ENCODE assay signal across 8 cellular contexts in genomic region chr3:36907911-36908646, GRCh38. TPM values are rescaled to one million over a fixed set of nuclear protein-coding genes. Genes with fewer than 3 reads are reported as not detected.
DNase-seq lines count a peak whose midpoint lies in the region; ATAC-seq and TF ChIP-seq lines count a peak whose summit lies in the region.

No MANE protein-coding gene starts in this region.

- H3K4me1 ChIP-seq in DND-41 (ENCODE audit: insufficient read depth, low read length) (peaks cover 77% of the 10 kb centered on the region), mesendoderm (ENCODE audit: control insufficient read depth, low read depth, low read length) (peaks cover 5% of the 10 kb centered on the region)

- no peak overlapping the region for H2AK5ac ChIP-seq in mesendoderm (ENCODE audit: low read length)

- H3K9ac ChIP-seq in DND-41 (ENCODE audit: low read depth, low read length) (peak overlapping the region; percentile 65), mesendoderm (ENCODE audit: low read length) (no peak overlapping the region)

- peak; percentile 80 for DNase-seq in DND-41
- peak; percentile 58 for DNase-seq in SW480 (ENCODE audit: low spot score)
- DNase-seq in activated naive CD8-positive, alpha-beta T cell treated with anti-CD3 and anti-CD28 coated beads, Interleukin-2, amount 50 U/mL, for 24 hours = peak; percentile 71
- DNase-seq in left ventricle myocardium superior = peak; percentile 56
- peak; percentile 70 for DNase-seq in stimulated activated CD4-positive, alpha-beta T cell treated with anti-CD3 and anti-CD28 coated beads, Interleukin-15, amount 100 ng/mL, for 24 hours
- DNase-seq in NCI-H1092 (lab: John Stamatoyannopoulos, UW) = no peak
- no peak for DNase-seq in mesendoderm

- H2BK15ac ChIP-seq in mesendoderm (replicated peaks; ENCODE audit: low read depth) = no peak overlapping the region

- WGBS in mesendoderm (ENCODE audit: extremely low coverage, insufficient coverage, low lambda C conversion rate) = no CpG with 5 or more reads among the region's 15 CpGs

- H3K27me3 Mint-ChIP-seq in activated naive CD8-positive, alpha-beta T cell treated with anti-CD3 and anti-CD28 coated beads, Interleukin-2, amount 50 U/mL, for 24 hours = no peaks in the 10 kb centered on the region

- intact Hi-C loops in left ventricle myocardium superior (cut with micrococcal nuclease) = no loop called here

- H4K8ac ChIP-seq in mesendoderm (ENCODE audit: low read depth, low read length) = no peak overlapping the region

- TF ChIP-seq CTCF in DND-41 (IDR thresholded peaks at IDR 0.05; ENCODE audit: borderline replicate concordance, extremely low read depth, low read length, poor library complexity, severe bottlenecking) = no peak

- H3K4me1 Mint-ChIP-seq in activated naive CD8-positive, alpha-beta T cell treated with anti-CD3 and anti-CD28 coated beads, Interleukin-2, amount 50 U/mL, for 24 hours = peaks cover 72% of the 10 kb centered on the region

- no peaks in the 10 kb centered on the region for H3K79me1 ChIP-seq in mesendoderm (ENCODE audit: low read length)

- H3K27ac ChIP-seq in DND-41 (ENCODE audit: low read length) (peak overlapping the region; percentile 92), mesendoderm (ENCODE audit: low read depth, low read length) (no peak overlapping the region)

- peak overlapping the region; percentile 60 to 72 for H3K4me3 ChIP-seq in DND-41 (ENCODE audit: low read depth in 1 of 2, low read length in 2 of 2)
- H3K4me3 ChIP-seq in mesendoderm (ENCODE audit: low read length) = no peak overlapping the region

- peak overlapping the region; percentile 64 for H3K4me2 ChIP-seq in DND-41 (ENCODE audit: insufficient read depth, low read length)
- H3K4me2 ChIP-seq in mesendoderm (ENCODE audit: low read length) = no peak overlapping the region

- H3K27me3 ChIP-seq in DND-41 (ENCODE audit: insufficient read depth, low read length, poor library complexity) (no peaks in the 10 kb centered on the region), mesendoderm (ENCODE audit: insufficient read depth, low read length, poor library complexity) (no peaks in the 10 kb centered on the region)

- H3K36me3 ChIP-seq in DND-41 (ENCODE audit: insufficient read depth, low read length) = peaks cover 4% of the 10 kb centered on the region
- H3K36me3 ChIP-seq in mesendoderm (ENCODE audit: control insufficient read depth, insufficient read depth, low read length) = no peaks in the 10 kb centered on the region

- peak overlapping the region; percentile 95 for H3K4me3 Mint-ChIP-seq in activated naive CD8-positive, alpha-beta T cell treated with anti-CD3 and anti-CD28 coated beads, Interleukin-2, amount 50 U/mL, for 24 hours

- H3K27ac Mint-ChIP-seq in activated naive CD8-positive, alpha-beta T cell treated with anti-CD3 and anti-CD28 coated beads, Interleukin-2, amount 50 U/mL, for 24 hours = peak overlapping the region; percentile 92

- no peak overlapping the region for H3K18ac ChIP-seq in mesendoderm (ENCODE audit: low read length)

- H3K4ac ChIP-seq in mesendoderm (ENCODE audit: low read depth, low read length) = no peak overlapping the region

- ATAC-seq in DND-41 (ENCODE audit: insufficient read depth, low read depth) = peak; percentile 67
- ATAC-seq in HG03064 (IDR thresholded peaks at IDR 0.05; ENCODE audit: low read depth, unreplicated experiment) = peak; percentile 32
- ATAC-seq in activated naive CD8-positive, alpha-beta T cell treated with anti-CD3 and anti-CD28 coated beads, Interleukin-2, amount 50 U/mL, for 24 hours = peak; percentile 62
- ATAC-seq in left ventricle myocardium superior = peak; percentile 73

- H4K5ac ChIP-seq in mesendoderm (ENCODE audit: low read length) = no peak overlapping the region

- no peak overlapping the region for H3K56ac ChIP-seq in mesendoderm (ENCODE audit: low read length)

- no peak overlapping the region for H2BK5ac ChIP-seq in mesendoderm (ENCODE audit: low read length)

- H3K9me3 Mint-ChIP-seq in activated naive CD8-positive, alpha-beta T cell treated with anti-CD3 and anti-CD28 coated beads, Interleukin-2, amount 50 U/mL, for 24 hours = no peaks in the 10 kb centered on the region

- H2AFZ ChIP-seq in DND-41 (ENCODE audit: low read depth, low read length) = peak overlapping the region; percentile 81

- peaks cover 23% of the 10 kb centered on the region for H3K79me2 ChIP-seq in DND-41 (ENCODE audit: insufficient read depth, low read length)
- H3K79me2 ChIP-seq in mesendoderm (ENCODE audit: control insufficient read depth, insufficient read depth, low read length) = no peaks in the 10 kb centered on the region

- no peaks in the 10 kb centered on the region for H3K36me3 Mint-ChIP-seq in activated naive CD8-positive, alpha-beta T cell treated with anti-CD3 and anti-CD28 coated beads, Interleukin-2, amount 50 U/mL, for 24 hours (ENCODE audit: low read depth)

- H2BK120ac ChIP-seq in mesendoderm (ENCODE audit: low read depth, low read length) = no peak overlapping the region

- H3K23ac ChIP-seq in mesendoderm (ENCODE audit: low read length) = no peak overlapping the region

- H4K20me1 ChIP-seq in DND-41 (ENCODE audit: insufficient read depth, low read length) = no peaks in the 10 kb centered on the region

- H3K9me3 ChIP-seq in DND-41 (ENCODE audit: insufficient read depth, low read length, severe bottlenecking) = no peaks in the 10 kb centered on the region

RNA-seq across cellular contexts. Expression of gene TRANK1, which starts 36.8 kb away (rescaled TPM):
- total RNA-seq in left ventricle myocardium superior = 6.6 TPM
- 1.0 TPM for polyA plus RNA-seq in mesendoderm (2013, experiment 1 of 2)
- 1.1 TPM for polyA plus RNA-seq in mesendoderm (2013, experiment 2 of 2)

Comparison
In these comparisons a context has a peak if more than half of its experiments do, and no peak if none do; other contexts are left out.
1. DNase-seq: peak in DND-41 (single experiment), SW480 (single experiment), activated naive CD8-positive, alpha-beta T cell treated with anti-CD3 and anti-CD28 coated beads, Interleukin-2, amount 50 U/mL, for 24 hours (single experiment), left ventricle myocardium superior (single experiment) and stimulated activated CD4-positive, alpha-beta T cell treated with anti-CD3 and anti-CD28 coated beads, Interleukin-15, amount 100 ng/mL, for 24 hours (single experiment); none in NCI-H1092 (single experiment) and mesendoderm (single experiment).
2. Peak in every context shown above with its lines, with median percentiles within 50 percentile points of each other: ATAC-seq.